Comparison of ENCODE assay signal across 1 cellular context in the genomic region with DNA sequence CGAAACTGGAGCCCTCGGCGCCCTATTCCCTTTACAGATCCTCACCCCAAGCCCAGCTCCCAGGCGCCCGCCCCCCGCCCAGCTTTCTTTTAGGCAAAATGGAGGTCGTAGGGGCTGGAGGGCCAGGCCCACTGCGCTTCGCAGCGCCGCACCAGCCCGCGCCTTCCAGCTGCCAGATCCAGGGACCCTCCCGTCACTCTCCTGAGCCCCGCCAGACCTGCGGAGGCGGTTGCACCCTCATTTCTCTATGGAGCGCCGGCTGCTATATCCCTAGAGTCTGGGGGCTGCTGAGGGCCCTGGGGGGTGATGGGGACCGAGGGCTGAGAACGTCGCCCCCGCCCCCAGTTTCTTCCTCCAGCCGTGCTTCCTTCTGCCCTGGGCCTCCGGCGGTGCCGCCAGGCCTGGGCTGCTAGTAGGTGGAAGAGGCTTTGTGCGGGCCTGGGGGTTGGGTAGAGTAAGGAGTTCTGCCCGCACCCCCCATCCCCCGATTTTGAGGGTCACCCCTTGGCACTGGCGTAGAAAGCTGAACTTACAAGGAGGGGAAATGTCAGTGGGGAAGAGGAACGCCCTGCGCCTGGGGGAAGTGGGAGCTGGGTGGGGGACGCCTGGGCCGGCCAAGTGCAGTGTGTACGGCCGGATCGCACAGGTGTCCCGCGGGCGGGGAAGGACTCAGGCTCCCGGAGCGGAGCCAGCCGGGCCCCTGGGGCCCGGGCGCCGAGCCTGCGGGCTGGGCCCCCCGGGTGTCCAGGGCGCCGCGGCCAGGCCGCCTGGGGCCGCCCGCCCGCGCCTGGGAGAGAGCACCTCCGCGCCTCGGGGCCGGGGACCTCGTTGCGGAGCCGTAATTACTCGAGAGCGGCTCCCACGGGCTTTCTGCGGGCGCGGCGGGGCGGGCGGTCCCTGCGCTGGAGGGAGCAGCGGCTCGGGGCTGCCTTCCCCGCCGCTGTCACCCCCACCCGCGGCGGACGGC.
A peak's percentile ranks its signal among the peaks of the same experiment; 100 is the strongest.
TF ChIP-seq lines count a peak whose summit lies in the region.

No MANE protein-coding gene starts in this region.

TF ChIP-seq in HepG2, 621 proteins besides CTCF, POLR2A, EP300 and RAD21 (continues in another document):
- TF ChIP-seq ZNF777 (CRISPR knock-in tag; IDR thresholded peaks at IDR 0.05) (0 out of 2 replicates have a peak, but pooled peaks have one; percentile 19), ZNF558 (CRISPR knock-in tag; IDR thresholded peaks at IDR 0.05; ENCODE audit: borderline replicate concordance) (peak; percentile 16; the same call in 1 of the 2 replicates), GZF1 (CRISPR knock-in tag; IDR thresholded peaks at IDR 0.05) (peak; percentile 96), SAFB2 (CRISPR knock-in tag; IDR thresholded peaks at IDR 0.05; ENCODE audit: borderline replicate concordance, low read depth) (0 out of 2 replicates have a peak, but pooled peaks have one; percentile 3), AGO2 (optimal IDR thresholded peaks at IDR 0.05; ENCODE audit: low read depth, low read length) (peak; percentile 38), RBM39 (IDR thresholded peaks at IDR 0.05; ENCODE audit: low read depth, low read length, poor library complexity, severe bottlenecking) (peak; percentile 53), ZNF142 (CRISPR knock-in tag; IDR thresholded peaks at IDR 0.05) (0 out of 2 replicates have a peak, but pooled peaks have one; percentile 34), KAT2B (IDR thresholded peaks at IDR 0.05; ENCODE audit: borderline replicate concordance, low read depth, low read length) (no peak), ZBTB7B (CRISPR knock-in tag; IDR thresholded peaks at IDR 0.05) (no peak), ZNF687 (CRISPR knock-in tag; IDR thresholded peaks at IDR 0.05) (peak; percentile 45; the same call in 1 of the 2 replicates), KDM5A (IDR thresholded peaks at IDR 0.05; ENCODE audit: borderline replicate concordance, low read length) (peak; percentile 32; the same call in 1 of the 2 replicates), SOX5 (CRISPR knock-in tag; IDR thresholded peaks at IDR 0.05; ENCODE audit: borderline replicate concordance) (no peak), SNAPC4 (CRISPR knock-in tag; IDR thresholded peaks at IDR 0.05) (peak; percentile 20; the same call in 1 of the 2 replicates), ARID4A (CRISPR knock-in tag; IDR thresholded peaks at IDR 0.05; ENCODE audit: borderline replicate concordance) (0 out of 2 replicates have a peak, but pooled peaks have one; percentile 8), UBTF (CRISPR knock-in tag; IDR thresholded peaks at IDR 0.05) (peak; percentile 49; the same call in 1 of the 2 replicates), KMT2A (CRISPR knock-in tag; IDR thresholded peaks at IDR 0.05) (no peak), SIN3A (IDR thresholded peaks at IDR 0.05; ENCODE audit: borderline replicate concordance, low read depth, low read length) (0 out of 2 replicates have a peak, but pooled peaks have one; percentile 2)
- TF ChIP-seq, protein P1, sequence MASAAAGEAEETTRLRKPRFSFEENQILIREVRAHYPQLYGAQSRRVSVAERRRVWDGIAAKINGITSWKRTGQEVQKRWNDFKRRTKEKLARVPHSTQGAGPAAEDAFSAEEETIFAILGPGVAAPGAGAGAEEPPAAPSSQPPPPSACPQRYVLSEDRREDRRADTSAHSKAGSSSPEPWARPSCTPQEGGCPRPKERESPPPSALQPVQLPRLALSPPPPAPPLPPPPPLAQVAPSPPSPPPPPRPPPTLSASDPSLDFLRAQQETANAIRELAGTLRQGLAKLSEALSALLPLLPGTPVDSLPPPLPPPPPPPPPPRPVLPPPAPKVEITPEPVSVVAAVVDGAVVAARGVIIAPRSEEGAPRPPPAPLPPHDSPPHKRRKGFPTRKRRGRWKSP (CRISPR knock-in tag; IDR thresholded peaks at IDR 0.05), result 0 out of 2 replicates have a peak, but pooled peaks have one; percentile 39
- TF ChIP-seq, protein P2, sequence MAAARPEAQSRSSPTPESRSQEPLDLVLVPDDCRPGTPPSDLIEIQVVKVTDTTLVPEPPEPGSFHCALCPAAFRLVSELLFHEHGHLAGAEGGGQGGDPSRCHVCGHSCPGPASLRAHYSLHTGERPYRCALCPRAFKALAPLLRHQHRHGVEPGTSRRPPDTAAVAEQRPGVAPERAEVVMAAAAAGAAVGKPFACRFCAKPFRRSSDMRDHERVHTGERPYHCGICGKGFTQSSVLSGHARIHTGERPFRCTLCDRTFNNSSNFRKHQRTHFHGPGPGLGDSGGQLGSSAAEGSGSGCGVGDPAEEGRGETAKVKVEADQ (CRISPR knock-in tag; IDR thresholded peaks at IDR 0.05; ENCODE audit: borderline replicate concordance), result 0 out of 2 replicates have a peak, but pooled peaks have one; percentile 33
